In genomic region chr11:8586805-8587204, GRCh38 we compare ENCODE assay signal across 17 cellular contexts. TPM values are rescaled to one million over a fixed set of nuclear protein-coding genes. Genes with fewer than 3 reads are reported as not detected.
DNase-seq lines count a peak whose midpoint lies in the region; ATAC-seq and TF ChIP-seq lines count a peak whose summit lies in the region.
"Had no signal": no experiment of that assay in that cellular context is flagged by ENCODE, and none has a peak within 500 bp of the region (broad histone marks: within the 10 kb centered on the region; RNA-seq: fewer than 3 reads in every experiment).

No MANE protein-coding gene starts in this region.

- H3K79me2 ChIP-seq in OCI-LY3 (ENCODE audit: low read length) = peaks cover 23% of the 10 kb centered on the region

- peaks cover 0 to 8% (median 3%) of the 10 kb centered on the region in 9 donors for H3K9me3 Mint-ChIP-seq in naive thymus-derived CD8-positive, alpha-beta T cell
- no peaks in the 10 kb centered on the region for H3K9me3 Mint-ChIP-seq in endodermal cell
- H3K9me3 Mint-ChIP-seq: HFFc6 had no signal

- intact Hi-C loops in aorta (cut with DNase I) = no loop called here

- H3K4me1 ChIP-seq in OCI-LY3 (ENCODE audit: low read length) = peaks cover 26% of the 10 kb centered on the region
- no peaks in the 10 kb centered on the region for H3K4me1 ChIP-seq in aorta (ENCODE audit: control insufficient read depth in 1 of 2, insufficient read depth in 2 of 2, low read length in 2 of 2)
- peaks cover 6% of the 10 kb centered on the region for H3K4me1 ChIP-seq in endodermal cell (ENCODE audit: control insufficient read depth, insufficient read depth, low read length)

- H3K9me3 ChIP-seq in OCI-LY3 (ENCODE audit: insufficient read depth, low read length) (no peaks in the 10 kb centered on the region), aorta (ENCODE audit: control insufficient read depth, low read length) (no peaks in the 10 kb centered on the region), endodermal cell (ENCODE audit: control insufficient read depth, low read length) (peaks cover 16% of the 10 kb centered on the region)

- POLR2A ChIA-PET in naive thymus-derived CD8-positive, alpha-beta T cell (lab: Charles Lee) = no interaction called here

- no peak overlapping the region for H3K27ac Mint-ChIP-seq in naive thymus-derived CD8-positive, alpha-beta T cell
- no peak overlapping the region for H3K27ac Mint-ChIP-seq in endodermal cell
- H3K27ac Mint-ChIP-seq: HFFc6, T-cell had no signal

- H4K20me1 ChIP-seq in OCI-LY3 (ENCODE audit: insufficient read depth, low read length) = no peaks in the 10 kb centered on the region

- DNase-seq in ELR (ENCODE audit: low read depth) (peak; percentile 36), HT1080 (ENCODE audit: low read depth) (peak; percentile 30), epithelial cell of esophagus (ENCODE audit: low read depth) (peak; percentile 35), aorta (no peak), endodermal cell (no peak)
- DNase-seq in naive thymus-derived CD8-positive, alpha-beta T cell = no peak
- DNase-seq: DMS79, HFFc6, KG1, NCI-H1105, NCI-H2081, NCI-H774, T-cell had no signal

- no peak overlapping the region for H3K4me3 Mint-ChIP-seq in naive thymus-derived CD8-positive, alpha-beta T cell
- no peak overlapping the region for H3K4me3 Mint-ChIP-seq in endodermal cell
- H3K4me3 Mint-ChIP-seq: HFFc6, T-cell had no signal

- WGBS in aorta, 2 donors = 90 to 92% methylated on average over 2 of the region's 2 CpGs
- WGBS in endodermal cell (ENCODE audit: insufficient coverage in 1 of 2, insufficient read length in 1 of 2), 2 experiments = 94% methylated on average over 2 of the region's 2 CpGs; no CpG with 5 or more reads in 1 of the 2 experiments

- no peaks in the 10 kb centered on the region for H3K4me1 Mint-ChIP-seq in naive thymus-derived CD8-positive, alpha-beta T cell
- H3K4me1 Mint-ChIP-seq in endodermal cell = peaks cover 11% of the 10 kb centered on the region
- H3K4me1 Mint-ChIP-seq: T-cell had no signal

- H3K27me3 ChIP-seq in OCI-LY3 (ENCODE audit: low read depth, low read length) (no peaks in the 10 kb centered on the region), aorta (ENCODE audit: control insufficient read depth in 1 of 2, insufficient read depth in 2 of 2, low read length in 1 of 2) (no peaks in the 10 kb centered on the region), endodermal cell (ENCODE audit: control insufficient read depth, insufficient read depth, low read length, poor library complexity, severe bottlenecking) (no peaks in the 10 kb centered on the region)

- H3K4me2 ChIP-seq in OCI-LY3 (ENCODE audit: low read length) = 0 out of 2 replicates have a peak overlapping the region, but pooled peaks have one; percentile 19

- peaks cover 0 to 4% (median 0%) of the 10 kb centered on the region in 3 donors for H3K36me3 Mint-ChIP-seq in naive thymus-derived CD8-positive, alpha-beta T cell
- peaks cover 4% of the 10 kb centered on the region for H3K36me3 Mint-ChIP-seq in endodermal cell (ENCODE audit: low read depth)
- H3K36me3 Mint-ChIP-seq: T-cell had no signal

- ATAC-seq in aorta (ENCODE audit: low FRiP score) (no peak), GM21529 (IDR thresholded peaks at IDR 0.05; ENCODE audit: unreplicated experiment) (no peak)
- no peak for ATAC-seq in naive thymus-derived CD8-positive, alpha-beta T cell
- ATAC-seq: T-cell had no signal

- H3K9ac ChIP-seq in OCI-LY3 (ENCODE audit: low read length) (no peak overlapping the region), endodermal cell (ENCODE audit: extremely low read depth, low read length, poor library complexity, severe bottlenecking) (no peak overlapping the region)

- H3K27ac ChIP-seq in OCI-LY3 (ENCODE audit: low read length) (no peak overlapping the region), aorta (ENCODE audit: low read depth in 1 of 2, low read length in 2 of 2) (no peak overlapping the region), endodermal cell (ENCODE audit: low read depth, low read length) (no peak overlapping the region)
- H3K27ac ChIP-seq: C4-2B had no signal

- peaks cover 3 to 10% (median 9%) of the 10 kb centered on the region in 5 donors for H3K27me3 Mint-ChIP-seq in naive thymus-derived CD8-positive, alpha-beta T cell
- no peaks in the 10 kb centered on the region for H3K27me3 Mint-ChIP-seq in endodermal cell (ENCODE audit: insufficient read depth)

- TF ChIP-seq CTCF in OCI-LY3 (IDR thresholded peaks at IDR 0.05; ENCODE audit: low read depth, low read length) = no peak
- TF ChIP-seq CTCF in epithelial cell of esophagus (IDR thresholded peaks at IDR 0.05; ENCODE audit: insufficient read depth, low read depth, low read length, missing control alignments) = no peak
- no peak for TF ChIP-seq CTCF in endodermal cell (conservative IDR thresholded peaks at IDR 0.05)

- H3K4me3 ChIP-seq in OCI-LY3 (ENCODE audit: low read length) = no peak overlapping the region
- H3K4me3 ChIP-seq in epithelial cell of esophagus (ENCODE audit: low read length) = no peak overlapping the region
- H3K4me3 ChIP-seq in aorta (ENCODE audit: low read length in 2 of 2) = no peak overlapping the region
- H3K4me3 ChIP-seq in endodermal cell (ENCODE audit: low read length) = no peak overlapping the region

- peaks cover 6% of the 10 kb centered on the region for H3K36me3 ChIP-seq in OCI-LY3 (replicated peaks; ENCODE audit: low read depth, low read length)
- no peaks in the 10 kb centered on the region for H3K36me3 ChIP-seq in aorta (ENCODE audit: control insufficient read depth in 1 of 2, insufficient read depth in 2 of 2, low read length in 1 of 2)
- no peaks in the 10 kb centered on the region for H3K36me3 ChIP-seq in endodermal cell (ENCODE audit: control insufficient read depth, insufficient read depth, low read length)

- H2AFZ ChIP-seq in OCI-LY3 (ENCODE audit: low read depth, low read length) = no peak overlapping the region

RNA-seq across cellular contexts. Expression of gene STK33, which starts 7.2 kb away (rescaled TPM):
- 8.6 and 11.6 TPM in 2 replicates for total RNA-seq in HT1080 (2014; rRNA removed; shearing (Covaris generic))
- 7.6 and 15.0 TPM in 2 replicates for polyA plus RNA-seq in HT1080 (2015; cell fraction: cytosol; rRNA removed)
- 17.6 and 20.6 TPM in 2 replicates for polyA plus RNA-seq in HT1080 (2015; cell fraction: nucleus; rRNA removed)
- total RNA-seq in aorta = 1 to 10 TPM in 1 of 2 donors, under 1 TPM in 1; 0.88 to 3.8 TPM
- polyA plus RNA-seq in aorta = 1 to 10 TPM in 1 of 2 donors, under 1 TPM in 1; 0.10 to 2.3 TPM
- total RNA-seq in naive thymus-derived CD8-positive, alpha-beta T cell = 1 to 10 TPM; 1.3 to 1.8 TPM
- 1 to 10 TPM in 2 of 3 donors, under 1 TPM in 1; 0.74 to 2.3 (median 1.3) TPM for polyA plus RNA-seq in naive thymus-derived CD8-positive, alpha-beta T cell
- total RNA-seq in endodermal cell = 10 to 100 TPM; 22.7 to 26.8 TPM
- 21.2 TPM for polyA plus RNA-seq in endodermal cell (2013, experiment 1 of 2)
- polyA plus RNA-seq in endodermal cell (2013, experiment 2 of 2) = 19.9 TPM
- total RNA-seq: SK-MEL-5 had no signal

Comparison
In these comparisons a context has a peak if more than half of its experiments do, and no peak if none do; other contexts are left out.
1. DNase-seq: peak in ELR (single experiment), HT1080 (single experiment) and epithelial cell of esophagus (single experiment); none in aorta (0 of 2), naive thymus-derived CD8-positive, alpha-beta T cell (0 of 10) and endodermal cell (single experiment).